Comparison of ENCODE assay signal across 8 cellular contexts in the genomic region with DNA sequence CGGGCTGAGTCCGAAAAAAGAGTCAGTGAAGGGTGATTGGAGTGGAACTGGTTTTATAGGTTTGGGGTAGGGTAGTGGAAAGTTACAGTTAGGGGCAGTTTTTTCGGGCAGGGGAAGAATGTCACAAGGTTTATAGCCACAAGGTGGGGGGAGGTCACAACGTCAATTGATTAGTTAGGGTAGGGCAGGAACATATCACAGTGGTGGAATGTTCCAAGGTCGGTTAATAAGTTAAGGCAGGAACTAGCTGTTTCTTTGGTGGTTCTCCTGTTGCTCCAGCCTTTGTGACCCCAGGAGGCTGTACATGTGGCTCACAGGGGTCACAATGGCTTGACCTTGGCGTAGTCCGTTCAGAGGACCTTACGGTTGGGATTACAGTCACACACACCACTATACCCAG. TPM values are rescaled to one million over a fixed set of nuclear protein-coding genes. Genes with fewer than 3 reads are reported as not detected.
"Had no signal": no experiment of that assay in that cellular context is flagged by ENCODE, and none has a peak within 500 bp of the region (broad histone marks: within the 10 kb centered on the region; RNA-seq: fewer than 3 reads in every experiment).

No MANE protein-coding gene starts in this region.

- H3K4me3 ChIP-seq: GM23338 had no signal

- H3K27ac ChIP-seq: HL-60 had no signal

- H3K4me3 Mint-ChIP-seq: GM23338, IgD-negative memory B cell had no signal

- H3K9me3 Mint-ChIP-seq: GM23338, H9, IgD-negative memory B cell had no signal

- ATAC-seq: GM23338 had no signal

- H3K27ac Mint-ChIP-seq: GM23338, IgD-negative memory B cell had no signal

- DNase-seq: H9, HCEC 1CT, KBM-7 had no signal

- H3K4me1 Mint-ChIP-seq: GM23338 had no signal

- H3K36me3 Mint-ChIP-seq: IgD-negative memory B cell had no signal

RNA-seq across cellular contexts. Expression of a gene that starts 20.3 kb away (rescaled TPM):
- total RNA-seq: GM23338, H1, H9, HT1080 had no signal
- polyA plus RNA-seq: GM23338, IgD-negative memory B cell had no signal

RNA-seq across cellular contexts. Expression of a gene that starts 23.3 kb away (rescaled TPM):
- total RNA-seq: HT1080 had no signal
- polyA plus RNA-seq: IgD-negative memory B cell had no signal
